ENCODE assay signal across 2 cellular contexts in the genomic region with DNA sequence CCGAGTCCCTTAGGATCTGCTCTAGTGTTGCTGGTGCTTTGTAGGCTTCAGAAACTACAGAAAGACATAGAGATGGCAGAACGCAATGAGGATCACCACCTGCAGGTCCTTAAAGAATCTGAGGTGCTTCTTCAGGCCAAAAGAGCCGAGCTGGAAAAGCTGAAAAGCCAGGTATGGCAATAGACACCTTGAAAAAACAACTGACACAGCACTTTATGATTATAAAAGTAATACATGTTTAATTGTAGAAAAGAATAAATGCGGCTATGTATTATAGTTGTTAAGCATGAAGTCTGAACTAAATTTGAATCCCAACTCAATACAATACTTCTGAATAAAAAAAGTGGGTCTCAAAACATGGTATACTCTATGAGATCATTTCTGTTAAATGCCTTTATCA.
A peak's percentile ranks its signal among the peaks of the same experiment; 100 is the strongest.
TF ChIP-seq lines count a peak whose summit lies in the region.

No MANE protein-coding gene starts in this region.

TF ChIP-seq in HepG2, 621 proteins besides CTCF, POLR2A, EP300 and RAD21:
- no peak for TF ChIP-seq NFRKB (IDR thresholded peaks at IDR 0.05)
- TF ChIP-seq TOE1 (CRISPR knock-in tag; IDR thresholded peaks at IDR 0.05), result no peak
- peak; percentile 61 to 86 for TF ChIP-seq MAFK (conservative IDR thresholded peaks at IDR 0.05 in 1 of 2, IDR thresholded peaks at IDR 0.05 in 1 of 2; ENCODE audit: low read length in 2 of 2)
- peak; percentile 76 for TF ChIP-seq MAFF (IDR thresholded peaks at IDR 0.05; ENCODE audit: low read depth, low read length)
- no peak for TF ChIP-seq U2AF1 (optimal IDR thresholded peaks at IDR 0.05; ENCODE audit: low read depth, low read length)
TF ChIP-seq in HepG2: peak in this region for 2.

TF ChIP-seq in IMR-90, 13 proteins besides CTCF, POLR2A, EP300 and RAD21:
- TF ChIP-seq CEBPB (IDR thresholded peaks at IDR 0.05; ENCODE audit: low read depth, low read length) (no peak), MAFK (IDR thresholded peaks at IDR 0.05; ENCODE audit: low read depth, low read length) (peak; percentile 84)
